Comparison of ENCODE assay signal across 1 cellular context in genomic region chr1:212945056-212945455, GRCh38.
TF ChIP-seq lines count a peak whose summit lies in the region.

No MANE protein-coding gene starts in this region.

TF ChIP-seq in HepG2, 621 proteins besides CTCF, POLR2A, EP300 and RAD21 (continued from another document):
- TF ChIP-seq, protein P1, sequence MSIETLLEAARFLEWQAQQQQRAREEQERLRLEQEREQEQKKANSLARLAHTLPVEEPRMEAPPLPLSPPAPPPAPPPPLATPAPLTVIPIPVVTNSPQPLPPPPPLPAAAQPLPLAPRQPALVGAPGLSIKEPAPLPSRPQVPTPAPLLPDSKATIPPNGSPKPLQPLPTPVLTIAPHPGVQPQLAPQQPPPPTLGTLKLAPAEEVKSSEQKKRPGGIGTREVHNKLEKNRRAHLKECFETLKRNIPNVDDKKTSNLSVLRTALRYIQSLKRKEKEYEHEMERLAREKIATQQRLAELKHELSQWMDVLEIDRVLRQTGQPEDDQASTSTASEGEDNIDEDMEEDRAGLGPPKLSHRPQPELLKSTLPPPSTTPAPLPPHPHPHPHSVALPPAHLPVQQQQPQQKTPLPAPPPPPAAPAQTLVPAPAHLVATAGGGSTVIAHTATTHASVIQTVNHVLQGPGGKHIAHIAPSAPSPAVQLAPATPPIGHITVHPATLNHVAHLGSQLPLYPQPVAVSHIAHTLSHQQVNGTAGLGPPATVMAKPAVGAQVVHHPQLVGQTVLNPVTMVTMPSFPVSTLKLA (IDR thresholded peaks at IDR 0.05): peak; percentile 52; the same call in 1 of the 2 replicates
